In genomic region chr4:158778065-158778711, GRCh38 we compare ENCODE assay signal across 8 cellular contexts. TPM values are rescaled to one million over a fixed set of nuclear protein-coding genes. Genes with fewer than 3 reads are reported as not detected.
DNase-seq lines count a peak whose midpoint lies in the region; ATAC-seq and TF ChIP-seq lines count a peak whose summit lies in the region.

No MANE protein-coding gene starts in this region.

- peak overlapping the region; percentile 73 for H3K27ac Mint-ChIP-seq in activated naive CD4-positive, alpha-beta T cell treated with anti-CD3 and anti-CD28 coated beads, Interleukin-2, amount 10 ng/mL, durations not matched to agents 7 days and 5 days
- peak overlapping the region; percentile 23 to 72 for H3K27ac Mint-ChIP-seq in activated naive CD4-positive, alpha-beta T cell treated with anti-CD3 and anti-CD28 coated beads, Interleukin-2, amount 50 U/mL, for 72 hours

- CTCF ChIA-PET in activated naive CD4-positive, alpha-beta T cell treated with anti-CD3 and anti-CD28 coated beads, Interleukin-2, amount 10 ng/mL, durations not matched to agents 7 days and 5 days (lab: Charles Lee): interaction anchor here (1.6 kb wide), 1 partner anchor 74 kb away, joined by 5 read pairs; no protein-coding TSS in a partner anchor

- no peaks in the 10 kb centered on the region for H3K36me3 Mint-ChIP-seq in activated naive CD4-positive, alpha-beta T cell treated with anti-CD3 and anti-CD28 coated beads, Interleukin-2, amount 10 ng/mL, durations not matched to agents 7 days and 5 days
- H3K36me3 Mint-ChIP-seq in activated naive CD4-positive, alpha-beta T cell treated with anti-CD3 and anti-CD28 coated beads, Interleukin-2, amount 50 U/mL, for 72 hours: no peaks in the 10 kb centered on the region

- H3K9me3 ChIP-seq in upper lobe of right lung (no peaks in the 10 kb centered on the region), adrenal gland (replicated peaks in 1 of 3) (no peaks in the 10 kb centered on the region)

- DNase-seq in activated naive CD4-positive, alpha-beta T cell treated with anti-CD3 and anti-CD28 coated beads, Interleukin-2, amount 10 ng/mL, durations not matched to agents 7 days and 5 days: no peak
- no peak for DNase-seq in activated naive CD4-positive, alpha-beta T cell treated with Interleukin-2 at 50 U/mL for 16 hours
- no peak for DNase-seq in activated naive CD4-positive, alpha-beta T cell treated with anti-CD3 and anti-CD28 coated beads, Interleukin-2, amount 50 U/mL, for 72 hours (ENCODE audit: low spot score in 2 of 2)
- DNase-seq in upper lobe of right lung (no peak), adrenal gland (no peak), SKM-1 treated with dmso at 0.1 percent for 144 hours (lab: John Stamatoyannopoulos, UW; ENCODE audit: unreplicated experiment) (no peak), NCI-H510A treated with DMSO at 0.1 percent for 48 hours (lab: John Stamatoyannopoulos, UW) (no peak)

- H3K36me3 ChIP-seq in upper lobe of right lung (no peaks in the 10 kb centered on the region), adrenal gland (replicated peaks in 1 of 2) (no peaks in the 10 kb centered on the region)

- no peaks in the 10 kb centered on the region for H3K9me3 Mint-ChIP-seq in activated naive CD4-positive, alpha-beta T cell treated with anti-CD3 and anti-CD28 coated beads, Interleukin-2, amount 10 ng/mL, durations not matched to agents 7 days and 5 days
- no peaks in the 10 kb centered on the region for H3K9me3 Mint-ChIP-seq in activated naive CD4-positive, alpha-beta T cell treated with anti-CD3 and anti-CD28 coated beads, Interleukin-2, amount 50 U/mL, for 72 hours

- H3K4me3 Mint-ChIP-seq in activated naive CD4-positive, alpha-beta T cell treated with anti-CD3 and anti-CD28 coated beads, Interleukin-2, amount 10 ng/mL, durations not matched to agents 7 days and 5 days: peak overlapping the region; percentile 17

- 45 to 68% (median 60%) methylated on average over 2 of the region's 2 CpGs for WGBS in adrenal gland, 4 donors

- H3K4me3 ChIP-seq in upper lobe of right lung (no peak overlapping the region), adrenal gland (no peak overlapping the region)

- H3K27me3 ChIP-seq in upper lobe of right lung: no peaks in the 10 kb centered on the region
- H3K27me3 ChIP-seq in adrenal gland: no peaks in the 10 kb centered on the region

- peaks cover 26% of the 10 kb centered on the region for H3K4me1 Mint-ChIP-seq in activated naive CD4-positive, alpha-beta T cell treated with anti-CD3 and anti-CD28 coated beads, Interleukin-2, amount 10 ng/mL, durations not matched to agents 7 days and 5 days

- ATAC-seq in HG03108 (IDR thresholded peaks at IDR 0.05; ENCODE audit: unreplicated experiment) (peak; percentile 98), upper lobe of right lung (peak; percentile 51)
- peak; percentile 85 to 86 for ATAC-seq in activated naive CD4-positive, alpha-beta T cell treated with anti-CD3 and anti-CD28 coated beads, Interleukin-2, amount 50 U/mL, for 72 hours

- H3K4me1 ChIP-seq in upper lobe of right lung (peaks cover 50% of the 10 kb centered on the region), adrenal gland (replicated peaks in 1 of 2) (peaks cover 26 to 48% of the 10 kb centered on the region in 2 donors)

- no peaks in the 10 kb centered on the region for H3K27me3 Mint-ChIP-seq in activated naive CD4-positive, alpha-beta T cell treated with anti-CD3 and anti-CD28 coated beads, Interleukin-2, amount 10 ng/mL, durations not matched to agents 7 days and 5 days

- TF ChIP-seq CTCF in upper lobe of right lung (IDR thresholded peaks at IDR 0.05) (no peak), adrenal gland (IDR thresholded peaks at IDR 0.05) (no peak)

- H3K27ac ChIP-seq in upper lobe of right lung (peak overlapping the region; percentile 8), adrenal gland (no peak overlapping the region)

- intact Hi-C loops in upper lobe of right lung (cut with DNase I) (no loop called here), adrenal gland (cut with DNase I) (loop anchor here in 1 of 2 donors (5.0 kb wide), 1 partner anchor 34 kb away; no protein-coding TSS in a partner anchor)

- no peak for TF ChIP-seq POLR2A in adrenal gland (IDR thresholded peaks at IDR 0.05)

RNA-seq across cellular contexts. Expression of gene FNIP2, which starts 9.4 kb away (rescaled TPM):
- 10 to 100 TPM; 15.5 to 26.4 TPM for total RNA-seq in activated naive CD4-positive, alpha-beta T cell treated with anti-CD3 and anti-CD28 coated beads, Interleukin-2, amount 50 U/mL, for 72 hours
- total RNA-seq in upper lobe of right lung (98.4 TPM), adrenal gland (10 to 100 TPM; 20.3 to 39.4 (median 32.5) TPM)
- polyA plus RNA-seq in adrenal gland: 10 to 100 TPM in 2 of 3 donors, 1 to 10 TPM in 1; 3.5 to 13.1 (median 12.4) TPM

RNA-seq across cellular contexts. Expression of gene PPID, which starts 55.0 kb away (rescaled TPM):
- total RNA-seq in activated naive CD4-positive, alpha-beta T cell treated with anti-CD3 and anti-CD28 coated beads, Interleukin-2, amount 50 U/mL, for 72 hours: 10 to 100 TPM; 60.8 to 68.4 TPM
- total RNA-seq in upper lobe of right lung (19.7 TPM), adrenal gland (10 to 100 TPM; 12.3 to 24.7 (median 20.8) TPM)
- 10 to 100 TPM; 16.8 to 95.6 (median 18.9) TPM for polyA plus RNA-seq in adrenal gland
